Comparison of ENCODE assay signal across 9 cellular contexts in the genomic region with DNA sequence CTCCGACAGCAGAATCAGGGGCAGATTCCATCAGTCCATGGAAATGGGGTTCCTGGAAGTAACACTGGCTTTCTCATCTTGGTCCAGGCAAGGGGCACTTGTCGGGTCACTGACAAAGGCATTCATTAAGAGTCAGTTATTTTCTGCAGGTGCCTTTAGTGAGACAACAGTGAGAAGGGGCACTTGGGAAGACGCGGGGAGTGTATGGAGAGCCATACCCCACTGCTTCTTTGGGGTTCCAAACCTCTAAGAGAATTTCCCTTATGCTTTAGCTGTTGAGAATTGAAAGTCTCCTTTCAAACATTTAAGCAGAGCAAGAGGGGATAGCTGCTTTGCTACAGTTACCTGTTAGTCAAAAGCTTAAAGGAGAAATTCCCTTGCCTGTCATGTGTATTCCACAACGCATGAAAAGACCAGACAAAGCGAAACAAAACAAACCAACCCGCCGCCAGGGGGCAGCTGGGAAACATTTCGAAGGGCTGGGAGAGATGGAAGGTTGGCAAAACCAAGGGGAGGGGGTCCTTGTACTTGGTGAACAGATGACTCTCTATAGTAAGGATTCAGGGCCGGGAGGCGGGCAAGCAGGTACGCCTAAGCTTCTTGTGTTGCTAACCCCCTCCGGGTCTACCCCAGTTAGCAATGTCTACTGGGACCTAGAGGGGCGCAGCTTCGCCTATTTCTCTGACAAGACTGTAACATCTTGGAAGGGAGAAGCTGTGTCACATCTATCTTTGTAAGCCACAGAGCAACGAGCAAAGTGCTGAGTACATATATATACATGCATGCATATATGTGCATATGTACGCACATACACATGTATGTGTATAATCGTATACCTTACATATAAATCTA.
DNase-seq lines count a peak whose midpoint lies in the region; ATAC-seq and TF ChIP-seq lines count a peak whose summit lies in the region.
"Had no signal": no experiment of that assay in that cellular context is flagged by ENCODE, and none has a peak within 500 bp of the region (broad histone marks: within the 10 kb centered on the region; RNA-seq: fewer than 3 reads in every experiment).

No MANE protein-coding gene starts in this region.

- H3K79me2 ChIP-seq in GM23338 (replicated peaks; ENCODE audit: insufficient read depth) = no peaks in the 10 kb centered on the region

- no peaks in the 10 kb centered on the region for H3F3A ChIP-seq in GM23338 (replicated peaks; ENCODE audit: low read depth)

- peak; percentile 82 for DNase-seq in BE2C
- peak; percentile 96 for DNase-seq in GM23338 (ENCODE audit: low spot score)
- DNase-seq in SHP77 (lab: John Stamatoyannopoulos, UW) = peak; percentile 19 to 48
- peak; percentile 50 for DNase-seq in left cardiac atrium
- peak; percentile 2 to 10 for DNase-seq in stimulated activated CD4-positive, alpha-beta T cell treated with anti-CD3 and anti-CD28 coated beads, Interleukin-15, amount 100 ng/mL, for 48 hours (ENCODE audit: low read depth in 2 of 2)
- DNase-seq in sciatic nerve (ENCODE audit: low spot score) = no peak

- peak overlapping the region; percentile 42; the same call in 1 of the 2 replicates for H3K27ac Mint-ChIP-seq in GM23338
- H3K27ac Mint-ChIP-seq: dendritic cell treated with granulocyte-macrophage colony-stimulating factor and Interleukin-4, amounts not matched to agents 40 ng/mL and 50 ng/mL, for 4 days had no signal

- no peak overlapping the region for H3K4me3 Mint-ChIP-seq in GM23338
- H3K4me3 Mint-ChIP-seq: dendritic cell treated with granulocyte-macrophage colony-stimulating factor and Interleukin-4, amounts not matched to agents 40 ng/mL and 50 ng/mL, for 4 days had no signal

- H3K27me3 ChIP-seq in BE2C = no peaks in the 10 kb centered on the region
- no peaks in the 10 kb centered on the region for H3K27me3 ChIP-seq in GM23338 (ENCODE audit: insufficient read depth)

- no peak overlapping the region for H3K4me3 ChIP-seq in BE2C (ENCODE audit: low read depth, low read length)
- no peak overlapping the region for H3K4me3 ChIP-seq in GM23338

- ATAC-seq in GM23338 (peak; percentile 98), left cardiac atrium (peak; percentile 14 to 23), HG02759 (IDR thresholded peaks at IDR 0.05; ENCODE audit: unreplicated experiment) (no peak), sciatic nerve (no peak), HG03442 (IDR thresholded peaks at IDR 0.05; ENCODE audit: unreplicated experiment) (no peak)

- no peak overlapping the region for H3K27ac ChIP-seq in GM23338 (ENCODE audit: low read depth)

- no peaks in the 10 kb centered on the region for H3K9me3 ChIP-seq in BE2C

- H3K9me3 Mint-ChIP-seq in GM23338 = no peaks in the 10 kb centered on the region
- H3K9me3 Mint-ChIP-seq: dendritic cell treated with granulocyte-macrophage colony-stimulating factor and Interleukin-4, amounts not matched to agents 40 ng/mL and 50 ng/mL, for 4 days had no signal

- no peak overlapping the region for H3K4me2 ChIP-seq in GM23338

- H3K9me2 ChIP-seq in GM23338 (ENCODE audit: insufficient read depth) = no peaks in the 10 kb centered on the region

- TF ChIP-seq CTCF in BE2C (IDR thresholded peaks at IDR 0.05; ENCODE audit: low read depth, low read length) (peak; percentile 83), GM23338 (conservative IDR thresholded peaks at IDR 0.05; ENCODE audit: low read depth in 2 of 2) (peak; percentile 87 to 90)

- H3K4me1 ChIP-seq in BE2C (peaks cover 10% of the 10 kb centered on the region), GM23338 (ENCODE audit: insufficient read depth) (no peaks in the 10 kb centered on the region)

- no peaks in the 10 kb centered on the region for H4K20me1 ChIP-seq in GM23338 (replicated peaks; ENCODE audit: insufficient read depth)

- H2AFZ ChIP-seq in GM23338 = 0 out of 2 replicates have a peak overlapping the region, but pooled peaks have one; percentile 9

- H3K36me3 ChIP-seq in BE2C (no peaks in the 10 kb centered on the region), GM23338 (ENCODE audit: insufficient read depth) (no peaks in the 10 kb centered on the region)

- peaks cover 2% of the 10 kb centered on the region for H3K27me3 Mint-ChIP-seq in GM23338 (ENCODE audit: insufficient read depth, low read depth, poor library complexity)
- H3K27me3 Mint-ChIP-seq: dendritic cell treated with granulocyte-macrophage colony-stimulating factor and Interleukin-4, amounts not matched to agents 40 ng/mL and 50 ng/mL, for 4 days had no signal

- H3K36me3 Mint-ChIP-seq in GM23338 (ENCODE audit: low read depth) = no peaks in the 10 kb centered on the region

- no peaks in the 10 kb centered on the region; the same call in 2 of the 3 replicates for H3K4me1 Mint-ChIP-seq in GM23338

- intact Hi-C loops in left cardiac atrium (cut with DNase I) = no loop called here
- intact Hi-C loops in sciatic nerve (cut with DNase I) = no loop called here

TF ChIP-seq in GM23338, 12 proteins besides CTCF, POLR2A, EP300 and RAD21 (continues in another document):
- TF ChIP-seq, protein P1, sequence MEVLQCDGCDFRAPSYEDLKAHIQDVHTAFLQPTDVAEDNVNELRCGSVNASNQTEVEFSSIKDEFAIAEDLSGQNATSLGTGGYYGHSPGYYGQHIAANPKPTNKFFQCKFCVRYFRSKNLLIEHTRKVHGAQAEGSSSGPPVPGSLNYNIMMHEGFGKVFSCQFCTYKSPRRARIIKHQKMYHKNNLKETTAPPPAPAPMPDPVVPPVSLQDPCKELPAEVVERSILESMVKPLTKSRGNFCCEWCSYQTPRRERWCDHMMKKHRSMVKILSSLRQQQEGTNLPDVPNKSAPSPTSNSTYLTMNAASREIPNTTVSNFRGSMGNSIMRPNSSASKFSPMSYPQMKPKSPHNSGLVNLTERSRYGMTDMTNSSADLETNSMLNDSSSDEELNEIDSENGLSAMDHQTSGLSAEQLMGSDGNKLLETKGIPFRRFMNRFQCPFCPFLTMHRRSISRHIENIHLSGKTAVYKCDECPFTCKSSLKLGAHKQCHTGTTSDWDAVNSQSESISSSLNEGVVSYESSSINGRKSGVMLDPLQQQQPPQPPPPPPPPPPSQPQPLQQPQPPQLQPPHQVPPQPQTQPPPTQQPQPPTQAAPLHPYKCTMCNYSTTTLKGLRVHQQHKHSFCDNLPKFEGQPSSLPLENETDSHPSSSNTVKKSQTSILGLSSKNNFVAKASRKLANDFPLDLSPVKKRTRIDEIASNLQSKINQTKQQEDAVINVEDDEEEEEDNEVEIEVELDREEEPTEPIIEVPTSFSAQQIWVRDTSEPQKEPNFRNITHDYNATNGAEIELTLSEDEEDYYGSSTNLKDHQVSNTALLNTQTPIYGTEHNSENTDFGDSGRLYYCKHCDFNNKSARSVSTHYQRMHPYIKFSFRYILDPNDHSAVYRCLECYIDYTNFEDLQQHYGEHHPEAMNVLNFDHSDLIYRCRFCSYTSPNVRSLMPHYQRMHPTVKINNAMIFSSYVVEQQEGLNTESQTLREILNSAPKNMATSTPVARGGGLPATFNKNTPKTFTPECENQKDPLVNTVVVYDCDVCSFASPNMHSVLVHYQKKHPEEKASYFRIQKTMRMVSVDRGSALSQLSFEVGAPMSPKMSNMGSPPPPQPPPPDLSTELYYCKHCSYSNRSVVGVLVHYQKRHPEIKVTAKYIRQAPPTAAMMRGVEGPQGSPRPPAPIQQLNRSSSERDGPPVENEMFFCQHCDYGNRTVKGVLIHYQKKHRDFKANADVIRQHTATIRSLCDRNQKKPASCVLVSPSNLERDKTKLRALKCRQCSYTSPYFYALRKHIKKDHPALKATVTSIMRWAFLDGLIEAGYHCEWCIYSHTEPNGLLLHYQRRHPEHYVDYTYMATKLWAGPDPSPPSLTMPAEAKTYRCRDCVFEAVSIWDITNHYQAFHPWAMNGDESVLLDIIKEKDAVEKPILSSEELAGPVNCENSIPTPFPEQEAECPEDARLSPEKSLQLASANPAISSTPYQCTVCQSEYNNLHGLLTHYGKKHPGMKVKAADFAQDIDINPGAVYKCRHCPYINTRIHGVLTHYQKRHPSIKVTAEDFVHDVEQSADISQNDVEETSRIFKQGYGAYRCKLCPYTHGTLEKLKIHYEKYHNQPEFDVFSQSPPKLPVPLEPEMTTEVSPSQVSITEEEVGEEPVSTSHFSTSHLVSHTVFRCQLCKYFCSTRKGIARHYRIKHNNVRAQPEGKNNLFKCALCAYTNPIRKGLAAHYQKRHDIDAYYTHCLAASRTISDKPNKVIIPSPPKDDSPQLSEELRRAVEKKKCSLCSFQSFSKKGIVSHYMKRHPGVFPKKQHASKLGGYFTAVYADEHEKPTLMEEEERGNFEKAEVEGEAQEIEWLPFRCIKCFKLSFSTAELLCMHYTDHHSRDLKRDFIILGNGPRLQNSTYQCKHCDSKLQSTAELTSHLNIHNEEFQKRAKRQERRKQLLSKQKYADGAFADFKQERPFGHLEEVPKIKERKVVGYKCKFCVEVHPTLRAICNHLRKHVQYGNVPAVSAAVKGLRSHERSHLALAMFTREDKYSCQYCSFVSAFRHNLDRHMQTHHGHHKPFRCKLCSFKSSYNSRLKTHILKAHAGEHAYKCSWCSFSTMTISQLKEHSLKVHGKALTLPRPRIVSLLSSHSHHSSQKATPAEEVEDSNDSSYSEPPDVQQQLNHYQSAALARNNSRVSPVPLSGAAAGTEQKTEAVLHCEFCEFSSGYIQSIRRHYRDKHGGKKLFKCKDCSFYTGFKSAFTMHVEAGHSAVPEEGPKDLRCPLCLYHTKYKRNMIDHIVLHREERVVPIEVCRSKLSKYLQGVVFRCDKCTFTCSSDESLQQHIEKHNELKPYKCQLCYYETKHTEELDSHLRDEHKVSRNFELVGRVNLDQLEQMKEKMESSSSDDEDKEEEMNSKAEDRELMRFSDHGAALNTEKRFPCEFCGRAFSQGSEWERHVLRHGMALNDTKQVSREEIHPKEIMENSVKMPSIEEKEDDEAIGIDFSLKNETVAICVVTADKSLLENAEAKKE (CRISPR knock-in tag; IDR thresholded peaks at IDR 0.05) = no peak
- TF ChIP-seq NANOG (IDR thresholded peaks at IDR 0.05; ENCODE audit: borderline replicate concordance) (no peak), ZNF114 (CRISPR knock-in tag; IDR thresholded peaks at IDR 0.05) (no peak), ETS1 (IDR thresholded peaks at IDR 0.05) (no peak), EZH2phosphoT487 (IDR thresholded peaks at IDR 0.05; ENCODE audit: unreplicated experiment) (no peak)

Comparison
In these comparisons a context has a peak if more than half of its experiments do, and no peak if none do; other contexts are left out.
1. ATAC-seq: peak in GM23338 (single experiment) and left cardiac atrium (2 of 2); none in HG02759 (single experiment), sciatic nerve (single experiment) and HG03442 (single experiment).